ENCODE assay signal across 9 cellular contexts in genomic region chr3:120177907-120178306, GRCh38.
A peak's percentile ranks its signal among the peaks of the same experiment; 100 is the strongest.
DNase-seq lines count a peak whose midpoint lies in the region; ATAC-seq lines count a peak whose summit lies in the region.
"Had no signal": no experiment of that assay in that cellular context is flagged by ENCODE, and none has a peak within 500 bp of the region (broad histone marks: within the 10 kb centered on the region; RNA-seq: fewer than 3 reads in every experiment).

No MANE protein-coding gene starts in this region.

- CTCF ChIA-PET in T-cell (lab: Charles Lee) = interaction anchor here (0.6 to 1.7 kb wide), 3 partner anchors 29 to 31 kb away, joined by 3 to 4 read pairs (median 4); no protein-coding TSS in a partner anchor

- no peaks in the 10 kb centered on the region for H3K36me3 ChIP-seq in mesodermal cell (ENCODE audit: control insufficient read depth, insufficient read depth, low read length)

- no peak for ATAC-seq in GM19023 (IDR thresholded peaks at IDR 0.05; ENCODE audit: unreplicated experiment)
- no peak for ATAC-seq in T-cell (replicated peaks in 1 of 4)

- no peaks in the 10 kb centered on the region for H3K9me3 ChIP-seq in mesodermal cell (ENCODE audit: control insufficient read depth, low read length)

- H3K4me1 Mint-ChIP-seq in T-cell = no peaks in the 10 kb centered on the region
- H3K4me1 Mint-ChIP-seq: naive B cell had no signal

- H3K4me3 ChIP-seq in mesodermal cell (ENCODE audit: extremely low read depth, insufficient read depth, low read length, poor library complexity, severe bottlenecking) = no peak overlapping the region

- peak overlapping the region; percentile 95 for H3K27ac ChIP-seq in mesodermal cell (ENCODE audit: low read depth, low read length, severe bottlenecking)

- H3K27me3 Mint-ChIP-seq in T-cell = peaks cover 0 to 6% of the 10 kb centered on the region in 2 donors

- H3K4me3 Mint-ChIP-seq in T-cell = no peak overlapping the region
- H3K4me3 Mint-ChIP-seq: naive B cell had no signal

- H3K4me1 ChIP-seq in mesodermal cell (ENCODE audit: control insufficient read depth, insufficient read depth, low read length, poor library complexity, severe bottlenecking) = peaks cover 28% of the 10 kb centered on the region

- DNase-seq in DMS 273 (lab: John Stamatoyannopoulos, UW; ENCODE audit: unreplicated experiment) = peak; percentile 76
- peak; percentile 42 for DNase-seq in LHCN-M2 (ENCODE audit: low read depth)
- peak; percentile 69 for DNase-seq in SKM-1 (lab: John Stamatoyannopoulos, UW; ENCODE audit: unreplicated experiment)
- no peak for DNase-seq in stimulated activated naive CD4-positive, alpha-beta T cell (lab: John Stamatoyannopoulos, UW)
- DNase-seq in central memory CD4-positive, alpha-beta T cell = no peak
- DNase-seq in T-cell = no peak
- DNase-seq: naive B cell had no signal

- H3K9me3 Mint-ChIP-seq in T-cell = no peaks in the 10 kb centered on the region
- H3K9me3 Mint-ChIP-seq: naive B cell had no signal

- POLR2A ChIA-PET in T-cell (lab: Charles Lee) = interaction anchor here in 1 of 2 donors (0.7 kb wide), 1 partner anchor 9 kb away, joined by 3 read pairs; no protein-coding TSS in a partner anchor

- 83 to 100% methylated on average over 1 to 2 of the region's 2 CpGs for WGBS in mesodermal cell (ENCODE audit: insufficient coverage in 2 of 2), 2 experiments

- H3K27ac Mint-ChIP-seq in T-cell = no peak overlapping the region

- no peaks in the 10 kb centered on the region for H3K36me3 Mint-ChIP-seq in T-cell
- H3K36me3 Mint-ChIP-seq: naive B cell had no signal

Comparison
In these comparisons a context has a peak if more than half of its experiments do, and no peak if none do; other contexts are left out.
1. DNase-seq: peak in DMS 273 (single experiment), LHCN-M2 (single experiment) and SKM-1 (single experiment); none in stimulated activated naive CD4-positive, alpha-beta T cell (0 of 6), central memory CD4-positive, alpha-beta T cell (single experiment) and T-cell (0 of 34).